Comparison of ENCODE assay signal across 8 cellular contexts in genomic region chr6:80163754-80164187, GRCh38. TPM values are rescaled to one million over a fixed set of nuclear protein-coding genes. Genes with fewer than 3 reads are reported as not detected.
DNase-seq lines count a peak whose midpoint lies in the region; ATAC-seq and TF ChIP-seq lines count a peak whose summit lies in the region.

No MANE protein-coding gene starts in this region.

- H3K4me3 Mint-ChIP-seq in nephron progenitor cell: no peak overlapping the region

- peak; percentile 75 for DNase-seq in A172 (ENCODE audit: low spot score)
- DNase-seq in NCI-H510A (lab: John Stamatoyannopoulos, UW): peak; percentile 1
- DNase-seq in nephron progenitor cell: no peak
- DNase-seq in NCI-H1092 (lab: John Stamatoyannopoulos, UW): no peak
- no peak for DNase-seq in activated CD4-positive, CD25-positive, alpha-beta regulatory T cell (lab: John Stamatoyannopoulos, UW)

- ATAC-seq in GM18511 (IDR thresholded peaks at IDR 0.05; ENCODE audit: unreplicated experiment): peak; percentile 75
- peak; percentile 79 for ATAC-seq in HG02884 (IDR thresholded peaks at IDR 0.05; ENCODE audit: unreplicated experiment)
- ATAC-seq in esophagus mucosa: peak; percentile 92

- no peaks in the 10 kb centered on the region for H3K27me3 Mint-ChIP-seq in nephron progenitor cell (ENCODE audit: low read depth, poor library complexity)

- no peak overlapping the region for H3K27ac Mint-ChIP-seq in nephron progenitor cell

- H3K9me3 Mint-ChIP-seq in nephron progenitor cell: no peaks in the 10 kb centered on the region

- no peaks in the 10 kb centered on the region for H3K4me1 Mint-ChIP-seq in nephron progenitor cell

- H3K36me3 Mint-ChIP-seq in nephron progenitor cell (ENCODE audit: low read depth): peaks cover 5% of the 10 kb centered on the region

- TF ChIP-seq CTCF in nephron progenitor cell (IDR thresholded peaks at IDR 0.05): no peak

RNA-seq across cellular contexts. Expression of gene BCKDHB, which starts 57.3 kb away (rescaled TPM):
- total RNA-seq in A172 (2014; rRNA removed; shearing (Covaris generic)): 10.7 and 14.2 TPM in 2 replicates
- 12.9 TPM for total RNA-seq in esophagus mucosa

Comparison
In these comparisons a context has a peak if more than half of its experiments do, and no peak if none do; other contexts are left out.
1. DNase-seq: peak in A172 (single experiment) and NCI-H510A (single experiment); none in nephron progenitor cell (single experiment), NCI-H1092 (single experiment) and activated CD4-positive, CD25-positive, alpha-beta regulatory T cell (0 of 4).
2. Peak in every context shown above with its lines, with median percentiles within 50 percentile points of each other: ATAC-seq.